ENCODE assay signal across 8 cellular contexts in genomic region chr12:56193025-56193578, GRCh38. TPM values are rescaled to one million over a fixed set of nuclear protein-coding genes. Genes with fewer than 3 reads are reported as not detected.
DNase-seq lines count a peak whose midpoint lies in the region; ATAC-seq, FAIRE-seq and TF ChIP-seq lines count a peak whose summit lies in the region.

No MANE protein-coding gene starts in this region.

- no peaks in the 10 kb centered on the region for H3K9me3 Mint-ChIP-seq in activated T-helper 2 cell treated with anti-CD3 and anti-CD28 coated beads, Interferon-gamma antibody, Interleukin-2, Interleukin-4, amounts not matched to agents 10 μg/mL and 5 μg/mL and 100 μg/mL, durations not matched to agents 14 hours and 24 hours and 36 hours

- no peak overlapping the region for H3K9ac ChIP-seq in MM.1S (ENCODE audit: low read length)

- H3K27me3 ChIP-seq in MM.1S (replicated peaks; ENCODE audit: insufficient read depth, low read length), result no peaks in the 10 kb centered on the region
- no peaks in the 10 kb centered on the region for H3K27me3 ChIP-seq in RWPE2 (ENCODE audit: insufficient read depth, poor library complexity, severe bottlenecking)
- H3K27me3 ChIP-seq in ovary, result no peaks in the 10 kb centered on the region
- H3K27me3 ChIP-seq in upper lobe of right lung, result no peaks in the 10 kb centered on the region

- TF ChIP-seq CTCF in MM.1S (IDR thresholded peaks at IDR 0.05; ENCODE audit: low read length) (peak; percentile 84), RWPE2 (IDR thresholded peaks at IDR 0.05; ENCODE audit: poor library complexity, severe bottlenecking) (peak; percentile 89), fibroblast of the aortic adventitia (IDR thresholded peaks at IDR 0.05; ENCODE audit: insufficient read depth, low read length) (peak; percentile 83), ovary (IDR thresholded peaks at IDR 0.05) (peak; percentile 60 to 70 (median 69)), upper lobe of right lung (IDR thresholded peaks at IDR 0.05) (peak; percentile 86)

- H3K4me1 Mint-ChIP-seq in activated T-helper 2 cell treated with anti-CD3 and anti-CD28 coated beads, Interferon-gamma antibody, Interleukin-2, Interleukin-4, amounts not matched to agents 10 μg/mL and 5 μg/mL and 100 μg/mL, durations not matched to agents 14 hours and 24 hours and 36 hours (ENCODE audit: low read depth), result peaks cover 24% of the 10 kb centered on the region

- peaks cover 14% of the 10 kb centered on the region for H3F3A ChIP-seq in MM.1S (ENCODE audit: insufficient read depth, low read length)

- peak; percentile 91 for FAIRE-seq in G401.6 (lab: Jason Lieb, UNC)

- no peaks in the 10 kb centered on the region for H3K27me3 Mint-ChIP-seq in activated T-helper 2 cell treated with anti-CD3 and anti-CD28 coated beads, Interferon-gamma antibody, Interleukin-2, Interleukin-4, amounts not matched to agents 10 μg/mL and 5 μg/mL and 100 μg/mL, durations not matched to agents 14 hours and 24 hours and 36 hours (ENCODE audit: low read depth)

- H3K4me2 ChIP-seq in MM.1S (ENCODE audit: low read depth, low read length), result peak overlapping the region; percentile 14; the same call in 1 of the 2 replicates

- H3K9me2 ChIP-seq in MM.1S (replicated peaks; ENCODE audit: insufficient read depth, low read length), result no peaks in the 10 kb centered on the region

- no peak for TF ChIP-seq POLR2A in ovary (IDR thresholded peaks at IDR 0.05)

- no peak overlapping the region for H3K4me3 Mint-ChIP-seq in activated T-helper 2 cell treated with anti-CD3 and anti-CD28 coated beads, Interferon-gamma antibody, Interleukin-2, Interleukin-4, amounts not matched to agents 10 μg/mL and 5 μg/mL and 100 μg/mL, durations not matched to agents 14 hours and 24 hours and 36 hours (ENCODE audit: low read depth)

- DNase-seq in MM.1S, result peak; percentile 87
- DNase-seq in RWPE2 (ENCODE audit: low spot score), result no peak
- DNase-seq in activated T-helper 2 cell treated with anti-CD3 and anti-CD28 coated beads, Interferon-gamma antibody, Interleukin-2, Interleukin-4, amounts not matched to agents 10 μg/mL and 5 μg/mL and 100 μg/mL, durations not matched to agents 14 hours and 24 hours and 36 hours (ENCODE audit: low spot score), result peak; percentile 63
- DNase-seq in fibroblast of the aortic adventitia (ENCODE audit: low read depth), result peak; percentile 94
- peak in 4 of 5 donors; percentile 60 to 84 (median 74) for DNase-seq in ovary
- no peak for DNase-seq in upper lobe of right lung

- WGBS in ovary, 3 donors, result 52 to 78% (median 72%) methylated on average over 1 of the region's 1 CpG

- H3K27ac Mint-ChIP-seq in activated T-helper 2 cell treated with anti-CD3 and anti-CD28 coated beads, Interferon-gamma antibody, Interleukin-2, Interleukin-4, amounts not matched to agents 10 μg/mL and 5 μg/mL and 100 μg/mL, durations not matched to agents 14 hours and 24 hours and 36 hours, result peak overlapping the region; percentile 16

- intact Hi-C loops in activated T-helper 2 cell treated with anti-CD3 and anti-CD28 coated beads, Interferon-gamma antibody, Interleukin-2, Interleukin-4, amounts not matched to agents 10 μg/mL and 5 μg/mL and 100 μg/mL, durations not matched to agents 14 hours and 24 hours and 36 hours (cut with micrococcal nuclease), result loop anchor here (1.0 to 10.0 kb wide), 6 partner anchors 31 to 271 kb away; partner anchors contain the start of genes COQ10A, MYL6B, NABP2 and RPS26
- intact Hi-C loops in ovary (cut with DNase I), result loop anchor here in 3 of 4 donors (5.0 to 10.0 kb wide), 4 partner anchors 34 to 272 kb away; partner anchors contain the start of genes SLC39A5 (in 1 of the 3) and SPRYD4 (in 1 of the 3)
- intact Hi-C loops in upper lobe of right lung (cut with DNase I), result loop anchor here (5.0 to 10.0 kb wide), 2 partner anchors 34 to 272 kb away; partner anchors contain the start of gene SPRYD4

- H3K9me3 ChIP-seq in MM.1S (replicated peaks; ENCODE audit: insufficient read depth, low read length) (no peaks in the 10 kb centered on the region), RWPE2 (ENCODE audit: severe bottlenecking) (no peaks in the 10 kb centered on the region), ovary (no peaks in the 10 kb centered on the region), upper lobe of right lung (no peaks in the 10 kb centered on the region)

- peak overlapping the region; percentile 88 for H2AFZ ChIP-seq in MM.1S (ENCODE audit: low read length)

- H3K4me1 ChIP-seq in MM.1S (ENCODE audit: low read length) (peaks cover 12% of the 10 kb centered on the region), RWPE2 (ENCODE audit: insufficient read depth, poor library complexity, severe bottlenecking) (peaks cover 7% of the 10 kb centered on the region), ovary (ENCODE audit: insufficient read depth) (peaks cover 4% of the 10 kb centered on the region), upper lobe of right lung (peaks cover 14% of the 10 kb centered on the region)

- H3K36me3 ChIP-seq in MM.1S (replicated peaks; ENCODE audit: insufficient read depth, low read length) (no peaks in the 10 kb centered on the region), RWPE2 (ENCODE audit: low read depth) (no peaks in the 10 kb centered on the region), ovary (no peaks in the 10 kb centered on the region), upper lobe of right lung (no peaks in the 10 kb centered on the region)

- no peak for ATAC-seq in RWPE2 (ENCODE audit: low read depth)
- ATAC-seq in upper lobe of right lung, result peak; percentile 44
- no peak for ATAC-seq in HG03571 (IDR thresholded peaks at IDR 0.05; ENCODE audit: unreplicated experiment)

- TF ChIP-seq EP300 in ovary (IDR thresholded peaks at IDR 0.05), result no peak

- peaks cover 9% of the 10 kb centered on the region for H3K79me2 ChIP-seq in MM.1S (ENCODE audit: low read length)

- no peaks in the 10 kb centered on the region for H4K20me1 ChIP-seq in MM.1S (ENCODE audit: insufficient read depth, low read length)

- H3K27ac ChIP-seq in MM.1S (ENCODE audit: low read length), result no peak overlapping the region
- H3K27ac ChIP-seq in RWPE2 (ENCODE audit: poor library complexity, severe bottlenecking), result no peak overlapping the region
- H3K27ac ChIP-seq in ovary, result no peak overlapping the region
- H3K27ac ChIP-seq in upper lobe of right lung, result no peak overlapping the region

- H3K4me3 ChIP-seq in MM.1S (ENCODE audit: low read length), result no peak overlapping the region
- H3K4me3 ChIP-seq in RWPE2 (ENCODE audit: severe bottlenecking), result no peak overlapping the region
- no peak overlapping the region for H3K4me3 ChIP-seq in fibroblast of the aortic adventitia (ENCODE audit: low read depth, low read length)
- no peak overlapping the region for H3K4me3 ChIP-seq in ovary
- H3K4me3 ChIP-seq in upper lobe of right lung, result no peak overlapping the region

- peaks cover 7% of the 10 kb centered on the region for H3K36me3 Mint-ChIP-seq in activated T-helper 2 cell treated with anti-CD3 and anti-CD28 coated beads, Interferon-gamma antibody, Interleukin-2, Interleukin-4, amounts not matched to agents 10 μg/mL and 5 μg/mL and 100 μg/mL, durations not matched to agents 14 hours and 24 hours and 36 hours (ENCODE audit: low read depth)

RNA-seq across cellular contexts. Expression of gene SMARCC2, which starts 3.8 kb away (rescaled TPM):
- total RNA-seq in activated T-helper 2 cell treated with anti-CD3 and anti-CD28 coated beads, Interferon-gamma antibody, Interleukin-2, Interleukin-4, amounts not matched to agents 10 μg/mL and 5 μg/mL and 100 μg/mL, durations not matched to agents 14 hours and 24 hours and 36 hours, result 131 and 136 TPM in 2 replicates
- 69.4 and 222 TPM in 2 replicates for total RNA-seq in fibroblast of the aortic adventitia (ENCODE audit: low replicate concordance)
- total RNA-seq in ovary, result 100 to 1,000 TPM in 5 of 7 donors, 10 to 100 TPM in 2; 57.9 to 172 (median 117) TPM
- 100 to 1,000 TPM in 1 of 2 donors, 10 to 100 TPM in 1; 66.4 to 139 TPM for polyA plus RNA-seq in ovary
- total RNA-seq in upper lobe of right lung, result 117 TPM

RNA-seq across cellular contexts. Expression of gene RNF41, which starts 28.6 kb away (rescaled TPM):
- total RNA-seq in activated T-helper 2 cell treated with anti-CD3 and anti-CD28 coated beads, Interferon-gamma antibody, Interleukin-2, Interleukin-4, amounts not matched to agents 10 μg/mL and 5 μg/mL and 100 μg/mL, durations not matched to agents 14 hours and 24 hours and 36 hours, result 38.5 TPM in 2 replicates
- total RNA-seq in fibroblast of the aortic adventitia (ENCODE audit: low replicate concordance), result 75.0 and 86.0 TPM in 2 replicates
- 10 to 100 TPM; 34.1 to 55.6 (median 40.6) TPM for total RNA-seq in ovary
- 10 to 100 TPM; 29.4 to 45.1 TPM for polyA plus RNA-seq in ovary
- 51.6 TPM for total RNA-seq in upper lobe of right lung

RNA-seq across cellular contexts. Expression of gene NABP2, which starts 31.0 kb away (rescaled TPM):
- 77.3 and 86.8 TPM in 2 replicates for total RNA-seq in activated T-helper 2 cell treated with anti-CD3 and anti-CD28 coated beads, Interferon-gamma antibody, Interleukin-2, Interleukin-4, amounts not matched to agents 10 μg/mL and 5 μg/mL and 100 μg/mL, durations not matched to agents 14 hours and 24 hours and 36 hours
- total RNA-seq in fibroblast of the aortic adventitia (ENCODE audit: low replicate concordance) (13.9 and 31.5 TPM in 2 replicates), ovary (10 to 100 TPM; 19.8 to 43.7 (median 28.9) TPM), upper lobe of right lung (19.8 TPM)
- 10 to 100 TPM; 25.0 to 37.5 TPM for polyA plus RNA-seq in ovary

RNA-seq across cellular contexts. Expression of gene MYL6, which starts 34.9 kb away (rescaled TPM):
- 1,051 and 1,067 TPM in 2 replicates for total RNA-seq in activated T-helper 2 cell treated with anti-CD3 and anti-CD28 coated beads, Interferon-gamma antibody, Interleukin-2, Interleukin-4, amounts not matched to agents 10 μg/mL and 5 μg/mL and 100 μg/mL, durations not matched to agents 14 hours and 24 hours and 36 hours
- 1,047 and 1,209 TPM in 2 replicates for total RNA-seq in fibroblast of the aortic adventitia (ENCODE audit: low replicate concordance)
- 1,000 to 10,000 TPM in 5 of 7 donors, 100 to 1,000 TPM in 2; 782 to 1,485 (median 1,329) TPM for total RNA-seq in ovary
- polyA plus RNA-seq in ovary, result 1,000 to 10,000 TPM; 1,579 to 3,375 TPM
- 1,254 TPM for total RNA-seq in upper lobe of right lung

RNA-seq across cellular contexts. Expression of gene SLC39A5, which starts 36.7 kb away (rescaled TPM):
- 0.39 and 1.4 TPM in 2 replicates for total RNA-seq in activated T-helper 2 cell treated with anti-CD3 and anti-CD28 coated beads, Interferon-gamma antibody, Interleukin-2, Interleukin-4, amounts not matched to agents 10 μg/mL and 5 μg/mL and 100 μg/mL, durations not matched to agents 14 hours and 24 hours and 36 hours
- total RNA-seq in fibroblast of the aortic adventitia (ENCODE audit: low replicate concordance), result 0.18 TPM in 1 of 2 replicates, not detected in the other
- under 1 TPM; 0.25 to 0.85 (median 0.69) TPM for total RNA-seq in ovary
- under 1 TPM in 1 of 2 donors, not detected in 1; 0.28 TPM for polyA plus RNA-seq in ovary
- 0.87 TPM for total RNA-seq in upper lobe of right lung

Comparison
In these comparisons a context has a peak if more than half of its experiments do, and no peak if none do; other contexts are left out.
1. DNase-seq: peak in MM.1S (single experiment), activated T-helper 2 cell treated with anti-CD3 and anti-CD28 coated beads, Interferon-gamma antibody, Interleukin-2, Interleukin-4, amounts not matched to agents 10 μg/mL and 5 μg/mL and 100 μg/mL, durations not matched to agents 14 hours and 24 hours and 36 hours (single experiment), fibroblast of the aortic adventitia (single experiment) and ovary (4 of 5); none in RWPE2 (single experiment) and upper lobe of right lung (single experiment).
2. Peak in every context shown above with its lines, with median percentiles within 50 percentile points of each other: CTCF ChIP-seq.